11 cellular contexts compared by ENCODE assay signal in the genomic region with DNA sequence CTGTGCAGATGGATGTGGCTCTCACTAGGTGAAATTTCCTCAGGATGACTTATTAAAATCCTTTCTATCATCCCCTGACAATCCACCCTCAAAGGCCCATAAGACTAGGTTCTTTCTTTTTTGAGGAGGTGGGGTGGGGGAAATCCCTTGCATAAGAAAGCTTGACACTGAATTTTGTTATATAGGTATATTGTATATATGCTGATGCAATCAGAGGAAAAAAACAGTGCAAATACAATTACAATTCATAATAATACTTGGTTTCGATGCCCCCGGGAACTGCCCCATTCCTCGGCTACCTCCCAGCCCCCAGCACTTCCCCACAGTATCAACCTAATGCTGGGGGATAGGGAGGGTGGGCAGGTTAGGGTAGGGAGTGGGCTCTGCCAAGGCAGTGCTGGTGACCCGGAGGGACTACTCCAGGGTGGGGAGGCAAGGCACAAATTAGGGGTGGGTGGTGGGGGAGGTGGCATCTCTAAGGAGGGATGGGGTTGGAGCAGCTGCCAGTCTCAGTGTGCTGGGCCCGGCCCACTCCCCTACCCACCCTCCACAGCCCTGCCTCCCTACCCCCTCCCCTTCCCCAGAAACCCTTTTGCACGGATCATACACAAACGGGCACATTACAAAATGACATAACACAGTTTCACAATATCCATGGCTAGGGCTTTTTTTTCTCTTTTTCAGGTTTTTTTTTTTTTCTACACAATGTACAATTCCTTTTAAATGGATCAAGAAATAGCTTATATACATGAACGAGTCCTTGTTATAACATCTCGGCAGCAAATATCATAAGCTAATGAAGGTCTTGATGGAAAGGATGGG. TPM values are rescaled to one million over a fixed set of nuclear protein-coding genes. Genes with fewer than 3 reads are reported as not detected.
DNase-seq lines count a peak whose midpoint lies in the region; ATAC-seq and TF ChIP-seq lines count a peak whose summit lies in the region.
"Had no signal": no experiment of that assay in that cellular context is flagged by ENCODE, and none has a peak within 500 bp of the region (broad histone marks: within the 10 kb centered on the region; RNA-seq: fewer than 3 reads in every experiment).

No MANE protein-coding gene starts in this region.

- H3K27me3 ChIP-seq in CD8-positive, alpha-beta memory T cell (ENCODE audit: insufficient read depth, low read length, poor library complexity, severe bottlenecking): no peaks in the 10 kb centered on the region
- H3K27me3 ChIP-seq in MM.1S (replicated peaks; ENCODE audit: insufficient read depth, low read length) (no peaks in the 10 kb centered on the region), neutrophil (no peaks in the 10 kb centered on the region), body of pancreas (no peaks in the 10 kb centered on the region)
- H3K27me3 ChIP-seq: SJSA1 had no signal

- peaks cover 15% of the 10 kb centered on the region for H3K36me3 ChIP-seq in CD8-positive, alpha-beta memory T cell (ENCODE audit: insufficient read depth, low read length)
- no peaks in the 10 kb centered on the region for H3K36me3 ChIP-seq in MM.1S (replicated peaks; ENCODE audit: insufficient read depth, low read length)
- H3K36me3 ChIP-seq in neutrophil: peaks cover 49% of the 10 kb centered on the region
- peaks cover 3 to 15% of the 10 kb centered on the region in 2 donors for H3K36me3 ChIP-seq in body of pancreas (replicated peaks in 1 of 2; ENCODE audit: insufficient read depth in 1 of 2, low read depth in 2 of 2)

- peaks cover 22% of the 10 kb centered on the region for H3K4me1 ChIP-seq in CD8-positive, alpha-beta memory T cell (ENCODE audit: insufficient read depth, low read length)
- peaks cover 24% of the 10 kb centered on the region for H3K4me1 ChIP-seq in MM.1S (ENCODE audit: low read length)
- H3K4me1 ChIP-seq in neutrophil (ENCODE audit: control insufficient read depth in 1 of 2, insufficient read depth in 1 of 2, low read depth in 1 of 2, low read length in 1 of 2): peaks cover 13 to 20% of the 10 kb centered on the region in 2 experiments
- no peaks in the 10 kb centered on the region for H3K4me1 ChIP-seq in body of pancreas
- H3K4me1 ChIP-seq: HAP-1 had no signal

- peaks cover 0 to 51% (median 12%) of the 10 kb centered on the region in 3 donors for H3K36me3 Mint-ChIP-seq in CD8-positive, alpha-beta memory T cell

- peak overlapping the region; percentile 66 for H3K27ac ChIP-seq in CD8-positive, alpha-beta memory T cell (ENCODE audit: low read depth, low read length)
- peak overlapping the region; percentile 45; the same call in 1 of the 2 replicates for H3K27ac ChIP-seq in MM.1S (ENCODE audit: low read length)
- peak overlapping the region; percentile 50 for H3K27ac ChIP-seq in neutrophil
- peak overlapping the region in 1 of 4 donors; percentile 55 for H3K27ac ChIP-seq in body of pancreas
- H3K27ac ChIP-seq: psoas muscle, SJSA1 had no signal

- no peak overlapping the region for H3K4me3 ChIP-seq in CD8-positive, alpha-beta memory T cell (ENCODE audit: low read length)
- H3K4me3 ChIP-seq in MM.1S (ENCODE audit: low read length) (no peak overlapping the region), neutrophil (ENCODE audit: low read depth in 1 of 2, low read length in 1 of 2) (no peak overlapping the region), body of pancreas (no peak overlapping the region)
- H3K4me3 ChIP-seq: HAP-1, psoas muscle, SJSA1 had no signal

- CTCF ChIA-PET in CD8-positive, alpha-beta memory T cell (lab: Charles Lee): interaction anchor here (0.7 to 5.7 kb wide), 5 partner anchors 9 to 181 kb away, joined by 3 to 35 read pairs (median 10); partner anchors contain the start of gene RAB13

- no peak for TF ChIP-seq POLR2A in body of pancreas (IDR thresholded peaks at IDR 0.05)

- peak overlapping the region; percentile 67 to 96 (median 86) for H3K27ac Mint-ChIP-seq in CD8-positive, alpha-beta memory T cell

- WGBS in body of pancreas, 2 donors: 72 to 84% methylated on average over 9 of the region's 9 CpGs

- intact Hi-C loops in body of pancreas (cut with DNase I): loop anchor here (10.0 kb wide), 1 partner anchor 139 kb away; the partner anchor contains the start of gene DENND4B

- TF ChIP-seq CTCF in MM.1S (IDR thresholded peaks at IDR 0.05; ENCODE audit: low read length) (no peak), neutrophil (IDR thresholded peaks at IDR 0.05) (no peak), body of pancreas (IDR thresholded peaks at IDR 0.05) (no peak)

- H3F3A ChIP-seq in MM.1S (ENCODE audit: insufficient read depth, low read length): peaks cover 14% of the 10 kb centered on the region

- H3K9me2 ChIP-seq in MM.1S (replicated peaks; ENCODE audit: insufficient read depth, low read length): no peaks in the 10 kb centered on the region

- no peak for DNase-seq in CD8-positive, alpha-beta memory T cell
- DNase-seq in MM.1S: no peak
- DNase-seq in amniotic epithelial cell (ENCODE audit: low read depth): peak; percentile 10
- DNase-seq in body of pancreas: no peak
- no peak for DNase-seq in OCI-M2 (lab: John Stamatoyannopoulos, UW; ENCODE audit: unreplicated experiment)
- no peak for DNase-seq in hippocampal formation (lab: John Stamatoyannopoulos, UW)

- H3K4me3 Mint-ChIP-seq in CD8-positive, alpha-beta memory T cell: peak overlapping the region in 6 of 7 donors; percentile 13 to 52 (median 44)

- no peaks in the 10 kb centered on the region for H3K27me3 Mint-ChIP-seq in CD8-positive, alpha-beta memory T cell

- no peaks in the 10 kb centered on the region for H3K9me3 Mint-ChIP-seq in CD8-positive, alpha-beta memory T cell

- POLR2A ChIA-PET in CD8-positive, alpha-beta memory T cell (lab: Charles Lee): interaction anchor here (0.6 to 2.1 kb wide), 4 partner anchors 11 to 140 kb away, joined by 4 to 11 read pairs (median 4); partner anchors contain the start of gene DENND4B

- no peak overlapping the region for H2AFZ ChIP-seq in MM.1S (ENCODE audit: low read length)

- H3K9ac ChIP-seq in MM.1S (ENCODE audit: low read length): no peak overlapping the region

- H4K20me1 ChIP-seq in MM.1S (ENCODE audit: insufficient read depth, low read length): peaks cover 4% of the 10 kb centered on the region

- H3K79me2 ChIP-seq in MM.1S (ENCODE audit: low read length): peaks cover 5% of the 10 kb centered on the region; the same call in 1 of the 2 replicates

- ATAC-seq in GM21528 (IDR thresholded peaks at IDR 0.05; ENCODE audit: low FRiP score, unreplicated experiment): no peak
- ATAC-seq in body of pancreas: no peak

- peaks cover 40 to 50% (median 41%) of the 10 kb centered on the region in 3 donors for H3K4me1 Mint-ChIP-seq in CD8-positive, alpha-beta memory T cell

- peak overlapping the region; percentile 20; the same call in 1 of the 2 replicates for H3K4me2 ChIP-seq in MM.1S (ENCODE audit: low read depth, low read length)

- H3K9me3 ChIP-seq in CD8-positive, alpha-beta memory T cell (ENCODE audit: low read length): no peaks in the 10 kb centered on the region
- no peaks in the 10 kb centered on the region for H3K9me3 ChIP-seq in MM.1S (replicated peaks; ENCODE audit: insufficient read depth, low read length)
- H3K9me3 ChIP-seq in neutrophil: no peaks in the 10 kb centered on the region
- H3K9me3 ChIP-seq in body of pancreas: no peaks in the 10 kb centered on the region
- H3K9me3 ChIP-seq: HAP-1, psoas muscle, SJSA1 had no signal

RNA-seq across cellular contexts. Expression of gene SLC27A3, which starts 30.9 kb away (rescaled TPM):
- 10 to 100 TPM in 1 of 2 experiments, 1 to 10 TPM in 1; 9.9 to 11.3 TPM for total RNA-seq in CD8-positive, alpha-beta memory T cell
- 29.3 TPM for polyA plus RNA-seq in CD8-positive, alpha-beta memory T cell
- 10 to 100 TPM; 15.0 to 21.1 TPM for total RNA-seq in body of pancreas
